Comparison of ENCODE assay signal across 12 cellular contexts in the genomic region with DNA sequence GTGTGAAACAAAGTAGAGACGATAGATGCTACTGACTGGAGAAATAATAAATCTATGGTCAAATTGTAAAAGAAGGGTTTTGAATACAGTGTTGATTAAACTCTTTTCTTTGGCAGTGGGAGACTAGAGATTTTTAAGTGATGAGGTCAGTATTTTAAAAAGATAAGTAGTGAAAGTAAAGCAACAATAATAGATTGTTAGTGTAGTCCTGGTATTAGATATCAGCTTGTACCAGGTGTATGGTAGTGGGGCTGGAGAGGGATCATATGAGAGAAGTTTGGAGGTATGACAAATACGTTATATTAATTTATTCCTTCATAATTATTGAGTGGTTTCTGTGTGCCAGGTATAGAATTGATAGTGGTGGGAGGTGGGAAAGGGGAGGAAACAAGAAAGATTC. TPM values are rescaled to one million over a fixed set of nuclear protein-coding genes. Genes with fewer than 3 reads are reported as not detected.
DNase-seq lines count a peak whose midpoint lies in the region; ATAC-seq lines count a peak whose summit lies in the region.
"Had no signal": no experiment of that assay in that cellular context is flagged by ENCODE, and none has a peak within 500 bp of the region (broad histone marks: within the 10 kb centered on the region; RNA-seq: fewer than 3 reads in every experiment).

No MANE protein-coding gene starts in this region.

- H3K9me3 Mint-ChIP-seq in activated naive CD4-positive, alpha-beta T cell treated with anti-CD3 and anti-CD28 coated beads, Interleukin-2, amount 50 U/mL, for 24 hours = peaks cover 40% of the 10 kb centered on the region
- H3K9me3 Mint-ChIP-seq in activated naive CD4-positive, alpha-beta T cell treated with anti-CD3 and anti-CD28 coated beads, Interleukin-2, amount 50 U/mL, for 72 hours = peaks cover 43 to 50% of the 10 kb centered on the region in 2 donors
- H3K9me3 Mint-ChIP-seq in IgD-negative memory B cell = peaks cover 8 to 25% (median 17%) of the 10 kb centered on the region in 3 donors
- peaks cover 37 to 39% of the 10 kb centered on the region in 2 donors for H3K9me3 Mint-ChIP-seq in stimulated activated naive B cell treated with anti-CD40 and anti-IgM and Interleukin-4, amounts not matched to agents 10 μg/mL and 1 μg/mL and 100 μg/mL, for 72 hours

- peaks cover 47% of the 10 kb centered on the region for H3K36me3 Mint-ChIP-seq in activated naive CD4-positive, alpha-beta T cell treated with anti-CD3 and anti-CD28 coated beads, Interleukin-2, amount 50 U/mL, for 24 hours
- H3K36me3 Mint-ChIP-seq in activated naive CD4-positive, alpha-beta T cell treated with anti-CD3 and anti-CD28 coated beads, Interleukin-2, amount 50 U/mL, for 72 hours = peaks cover 45 to 62% of the 10 kb centered on the region in 2 donors
- H3K36me3 Mint-ChIP-seq in IgD-negative memory B cell = peaks cover 15% of the 10 kb centered on the region
- H3K36me3 Mint-ChIP-seq in stimulated activated naive B cell treated with anti-CD40 and anti-IgM and Interleukin-4, amounts not matched to agents 10 μg/mL and 1 μg/mL and 100 μg/mL, for 72 hours = peaks cover 47 to 63% of the 10 kb centered on the region in 2 donors

- no peak for ATAC-seq in activated naive CD4-positive, alpha-beta T cell treated with anti-CD3 and anti-CD28 coated beads, Interleukin-2, amount 50 U/mL, for 72 hours
- ATAC-seq in GM21737 (IDR thresholded peaks at IDR 0.05; ENCODE audit: unreplicated experiment) = peak; percentile 28
- ATAC-seq in stimulated activated naive B cell treated with anti-CD40 and anti-IgM and Interleukin-4, amounts not matched to agents 10 μg/mL and 1 μg/mL and 100 μg/mL, for 72 hours (replicated peaks) = peak; percentile 38 to 46
- ATAC-seq in HG02759 (IDR thresholded peaks at IDR 0.05; ENCODE audit: unreplicated experiment) = no peak

- H3K4me3 Mint-ChIP-seq in activated naive CD4-positive, alpha-beta T cell treated with anti-CD3 and anti-CD28 coated beads, Interleukin-2, amount 50 U/mL, for 24 hours = no peak overlapping the region
- H3K4me3 Mint-ChIP-seq in IgD-negative memory B cell = peak overlapping the region; percentile 67 to 91 (median 89)
- peak overlapping the region; percentile 56 to 72 for H3K4me3 Mint-ChIP-seq in stimulated activated naive B cell treated with anti-CD40 and anti-IgM and Interleukin-4, amounts not matched to agents 10 μg/mL and 1 μg/mL and 100 μg/mL, for 72 hours

- no peaks in the 10 kb centered on the region for H3K27me3 Mint-ChIP-seq in activated naive CD4-positive, alpha-beta T cell treated with anti-CD3 and anti-CD28 coated beads, Interleukin-2, amount 50 U/mL, for 24 hours
- no peaks in the 10 kb centered on the region for H3K27me3 Mint-ChIP-seq in IgD-negative memory B cell
- H3K27me3 Mint-ChIP-seq in stimulated activated naive B cell treated with anti-CD40 and anti-IgM and Interleukin-4, amounts not matched to agents 10 μg/mL and 1 μg/mL and 100 μg/mL, for 72 hours = no peaks in the 10 kb centered on the region

- DNase-seq in activated naive CD4-positive, alpha-beta T cell treated with anti-CD3 and anti-CD28 coated beads, Interleukin-2, amount 50 U/mL, for 72 hours (ENCODE audit: low spot score in 2 of 2) = no peak
- DNase-seq in stimulated activated naive B cell treated with anti-CD40 and anti-IgM and Interleukin-4, amounts not matched to agents 10 μg/mL and 1 μg/mL and 100 μg/mL, for 72 hours = no peak
- DNase-seq in ecto neural progenitor cell (ENCODE audit: low spot score) = no peak
- DNase-seq in hypothalamus (lab: John Stamatoyannopoulos, UW) = no peak
- DNase-seq: ACHN, heart right ventricle, NCI-H446, PC-9 had no signal

- peaks cover 31% of the 10 kb centered on the region for H3K4me1 Mint-ChIP-seq in activated naive CD4-positive, alpha-beta T cell treated with anti-CD3 and anti-CD28 coated beads, Interleukin-2, amount 50 U/mL, for 24 hours
- H3K4me1 Mint-ChIP-seq in IgD-negative memory B cell = peaks cover 41 to 55% (median 42%) of the 10 kb centered on the region in 3 donors
- peaks cover 33 to 86% of the 10 kb centered on the region in 2 donors for H3K4me1 Mint-ChIP-seq in stimulated activated naive B cell treated with anti-CD40 and anti-IgM and Interleukin-4, amounts not matched to agents 10 μg/mL and 1 μg/mL and 100 μg/mL, for 72 hours

- peak overlapping the region; percentile 86 for H3K27ac Mint-ChIP-seq in activated naive CD4-positive, alpha-beta T cell treated with anti-CD3 and anti-CD28 coated beads, Interleukin-2, amount 50 U/mL, for 24 hours
- no peak overlapping the region for H3K27ac Mint-ChIP-seq in activated naive CD4-positive, alpha-beta T cell treated with anti-CD3 and anti-CD28 coated beads, Interleukin-2, amount 50 U/mL, for 72 hours
- H3K27ac Mint-ChIP-seq in IgD-negative memory B cell = peak overlapping the region; percentile 90 to 96 (median 91)
- peak overlapping the region; percentile 63 for H3K27ac Mint-ChIP-seq in stimulated activated naive B cell treated with anti-CD40 and anti-IgM and Interleukin-4, amounts not matched to agents 10 μg/mL and 1 μg/mL and 100 μg/mL, for 72 hours

RNA-seq across cellular contexts. Expression of gene PHTF2, which starts 25.2 kb away (rescaled TPM):
- total RNA-seq in activated naive CD4-positive, alpha-beta T cell treated with anti-CD3 and anti-CD28 coated beads, Interleukin-2, amount 50 U/mL, for 72 hours = 10 to 100 TPM; 22.8 to 31.1 TPM
- polyA plus RNA-seq in IgD-negative memory B cell = 23.3 TPM

RNA-seq across cellular contexts. Expression of gene TMEM60, which starts 25.6 kb away (rescaled TPM):
- total RNA-seq in activated naive CD4-positive, alpha-beta T cell treated with anti-CD3 and anti-CD28 coated beads, Interleukin-2, amount 50 U/mL, for 72 hours = 1 to 10 TPM; 7.1 to 9.5 TPM
- polyA plus RNA-seq in IgD-negative memory B cell = 40.7 TPM

Comparison
In these comparisons a context has a peak if more than half of its experiments do, and no peak if none do; other contexts are left out.
1. H3K27ac Mint-ChIP-seq: peak in activated naive CD4-positive, alpha-beta T cell treated with anti-CD3 and anti-CD28 coated beads, Interleukin-2, amount 50 U/mL, for 24 hours (single experiment), IgD-negative memory B cell (3 of 3) and stimulated activated naive B cell treated with anti-CD40 and anti-IgM and Interleukin-4, amounts not matched to agents 10 μg/mL and 1 μg/mL and 100 μg/mL, for 72 hours (single experiment); none in activated naive CD4-positive, alpha-beta T cell treated with anti-CD3 and anti-CD28 coated beads, Interleukin-2, amount 50 U/mL, for 72 hours (0 of 2).
2. ATAC-seq: peak in GM21737 (single experiment) and stimulated activated naive B cell treated with anti-CD40 and anti-IgM and Interleukin-4, amounts not matched to agents 10 μg/mL and 1 μg/mL and 100 μg/mL, for 72 hours (2 of 2); none in activated naive CD4-positive, alpha-beta T cell treated with anti-CD3 and anti-CD28 coated beads, Interleukin-2, amount 50 U/mL, for 72 hours (0 of 2) and HG02759 (single experiment).